8 cellular contexts compared by ENCODE assay signal in genomic region chr1:54275349-54275748, GRCh38.
A peak's percentile ranks its signal among the peaks of the same experiment; 100 is the strongest.
DNase-seq lines count a peak whose midpoint lies in the region; TF ChIP-seq lines count a peak whose summit lies in the region.

No MANE protein-coding gene starts in this region.

- intact Hi-C loops in CD14-positive monocyte (cut with micrococcal nuclease): no loop called here
- intact Hi-C loops in activated CD4-positive, alpha-beta memory T cell treated with anti-CD3 and anti-CD28 coated beads for 36 hours (cut with micrococcal nuclease): no loop called here

- H3K27me3 ChIP-seq in BJ (ENCODE audit: control insufficient read depth, insufficient read depth, low read length): no peaks in the 10 kb centered on the region
- no peaks in the 10 kb centered on the region for H3K27me3 ChIP-seq in WERI-Rb-1 (ENCODE audit: insufficient read depth, low read depth, severe bottlenecking)

- TF ChIP-seq CTCF in BJ (IDR thresholded peaks at IDR 0.05; ENCODE audit: insufficient read depth, low read depth, low read length) (peak; percentile 50), WERI-Rb-1 (IDR thresholded peaks at IDR 0.05; ENCODE audit: low read depth, low read length) (no peak), fibroblast of villous mesenchyme (IDR thresholded peaks at IDR 0.05; ENCODE audit: insufficient read depth, low read depth, low read length) (peak; percentile 25), CD14-positive monocyte (IDR thresholded peaks at IDR 0.05) (no peak)

- DNase-seq in BJ (ENCODE audit: low read depth) (no peak), WERI-Rb-1 (no peak), fibroblast of villous mesenchyme (ENCODE audit: low read depth) (peak; percentile 29), occipital lobe (lab: John Stamatoyannopoulos, UW) (peak; percentile 33), NCI-H2171 (lab: John Stamatoyannopoulos, UW) (no peak), HK-2 (ENCODE audit: unreplicated experiment) (no peak), CD14-positive monocyte (ENCODE audit: low spot score) (no peak)
- no peak for DNase-seq in activated CD4-positive, alpha-beta memory T cell treated with anti-CD3 and anti-CD28 coated beads for 36 hours

- no peaks in the 10 kb centered on the region for H3K27me3 Mint-ChIP-seq in CD14-positive monocyte (ENCODE audit: low read depth in 3 of 3)
- H3K27me3 Mint-ChIP-seq in activated CD4-positive, alpha-beta memory T cell treated with anti-CD3 and anti-CD28 coated beads for 36 hours: no peaks in the 10 kb centered on the region

- no peaks in the 10 kb centered on the region for H3K4me1 Mint-ChIP-seq in CD14-positive monocyte
- H3K4me1 Mint-ChIP-seq in activated CD4-positive, alpha-beta memory T cell treated with anti-CD3 and anti-CD28 coated beads for 36 hours (ENCODE audit: low read depth): peaks cover 23% of the 10 kb centered on the region

- peak overlapping the region in 1 of 7 donors; percentile 50 for H3K27ac Mint-ChIP-seq in CD14-positive monocyte
- no peak overlapping the region for H3K27ac Mint-ChIP-seq in activated CD4-positive, alpha-beta memory T cell treated with anti-CD3 and anti-CD28 coated beads for 36 hours

- H3K9me3 Mint-ChIP-seq in CD14-positive monocyte: no peaks in the 10 kb centered on the region
- no peaks in the 10 kb centered on the region for H3K9me3 Mint-ChIP-seq in activated CD4-positive, alpha-beta memory T cell treated with anti-CD3 and anti-CD28 coated beads for 36 hours

- H3K4me3 ChIP-seq in BJ (ENCODE audit: low read depth, low read length) (no peak overlapping the region), WERI-Rb-1 (ENCODE audit: low read depth, low read length) (no peak overlapping the region), fibroblast of villous mesenchyme (ENCODE audit: low read depth, low read length) (no peak overlapping the region)

- H3K9me3 ChIP-seq in WERI-Rb-1 (ENCODE audit: severe bottlenecking): no peaks in the 10 kb centered on the region

- peaks cover 3% of the 10 kb centered on the region; the same call in 1 of the 2 replicates for H3K36me3 ChIP-seq in BJ (ENCODE audit: control insufficient read depth, insufficient read depth, low read length)
- peaks cover 71% of the 10 kb centered on the region for H3K36me3 ChIP-seq in WERI-Rb-1

- H3K36me3 Mint-ChIP-seq in CD14-positive monocyte: peaks cover 12 to 17% of the 10 kb centered on the region in 2 donors
- H3K36me3 Mint-ChIP-seq in activated CD4-positive, alpha-beta memory T cell treated with anti-CD3 and anti-CD28 coated beads for 36 hours: peaks cover 7% of the 10 kb centered on the region

- H3K4me3 Mint-ChIP-seq in CD14-positive monocyte: no peak overlapping the region
- H3K4me3 Mint-ChIP-seq in activated CD4-positive, alpha-beta memory T cell treated with anti-CD3 and anti-CD28 coated beads for 36 hours: no peak overlapping the region

- POLR2A ChIA-PET in BJ (lab: Charles Lee): interaction anchor here (0.5 kb wide), 1 partner anchor 63 kb away, joined by 5 read pairs; no protein-coding TSS in a partner anchor
- POLR2A ChIA-PET in activated CD4-positive, alpha-beta memory T cell treated with anti-CD3 and anti-CD28 coated beads for 36 hours (lab: Charles Lee): no interaction called here

- peak overlapping the region; percentile 87 for H3K27ac ChIP-seq in WERI-Rb-1

- CTCF ChIA-PET in BJ (lab: Yijun Ruan, JAX): interaction anchor here (1.0 to 7.8 kb wide), 6 partner anchors 22 to 214 kb away, joined by 3 to 39 read pairs (median 4); no protein-coding TSS in a partner anchor
- CTCF ChIA-PET in activated CD4-positive, alpha-beta memory T cell treated with anti-CD3 and anti-CD28 coated beads for 36 hours (lab: Charles Lee): no interaction called here

Comparison
In these comparisons a context has a peak if more than half of its experiments do, and no peak if none do; other contexts are left out.
1. DNase-seq: peak in fibroblast of villous mesenchyme (single experiment) and occipital lobe (single experiment); none in BJ (single experiment), WERI-Rb-1 (single experiment), NCI-H2171 (single experiment), HK-2 (single experiment), CD14-positive monocyte (single experiment) and activated CD4-positive, alpha-beta memory T cell treated with anti-CD3 and anti-CD28 coated beads for 36 hours (single experiment).
2. CTCF ChIP-seq: peak in BJ (single experiment) and fibroblast of villous mesenchyme (single experiment); none in WERI-Rb-1 (single experiment) and CD14-positive monocyte (single experiment).